In genomic region chr6:110593637-110594036, GRCh38 we compare ENCODE assay signal across 21 cellular contexts.
"Had no signal": no experiment of that assay in that cellular context is flagged by ENCODE, and none has a peak within 500 bp of the region (broad histone marks: within the 10 kb centered on the region; RNA-seq: fewer than 3 reads in every experiment).

No MANE protein-coding gene starts in this region.

- ATAC-seq: Panc1, PC-3, SK-N-SH treated with all-trans-retinoic acid at 6 μM for 48 hours had no signal

- H3K27ac ChIP-seq: RWPE1 had no signal

- DNase-seq: IMR-90, KBM-7, MV-4-11, NCI-H1048, NCI-H1105, NCI-H1417, NCI-H1436 treated with DMSO at 0.1 percent for 48 hours, NCI-H1694, NCI-H187 treated with DMSO at 0.1 percent for 48 hours, NCI-H2029 treated with DMSO at 0.1 percent for 48 hours, NCI-H226, NCI-H446, NCI-H510A, NCI-H524 treated with DMSO at 0.1 percent for 48 hours, NCI-H69, NCI-H774, PC-3, SHP77 had no signal
